ENCODE assay signal across 25 cellular contexts in genomic region chr6:118774596-118774995, GRCh38.
"Had no signal": no experiment of that assay in that cellular context is flagged by ENCODE, and none has a peak within 500 bp of the region (broad histone marks: within the 10 kb centered on the region; RNA-seq: fewer than 3 reads in every experiment).

No MANE protein-coding gene starts in this region.

- ATAC-seq: foreskin keratinocyte, left colon, left ventricle myocardium superior, sciatic nerve had no signal

- H3K9me3 Mint-ChIP-seq: endodermal cell, naive B cell, nephron had no signal

- H3K9ac ChIP-seq: parathyroid adenoma had no signal

- H3K27me3 ChIP-seq: colonic mucosa, stomach, upper lobe of left lung, uterus had no signal

- H3K27ac ChIP-seq: colonic mucosa, foreskin keratinocyte, hepatocyte, parathyroid adenoma, prostate gland, stomach, upper lobe of left lung, uterus had no signal

- H3K4me2 ChIP-seq: hepatocyte had no signal

- H3K79me2 ChIP-seq: hepatocyte, parathyroid adenoma had no signal

- H3K4me1 ChIP-seq: colonic mucosa, foreskin keratinocyte, prostate gland, uterus had no signal

- H3K36me3 Mint-ChIP-seq: naive B cell had no signal

- H2AFZ ChIP-seq: hepatocyte, parathyroid adenoma had no signal

- DNase-seq: cerebellar nuclear complex; colonic mucosa; dermis blood vessel endothelial cell; endodermal cell; erythroblast; foreskin keratinocyte; head of caudate nucleus; left colon; left ventricle myocardium superior; mesendoderm; naive B cell; occipital lobe; retina; small intestine; stimulated activated CD4-positive, alpha-beta T cell treated with anti-CD3 and anti-CD28 coated beads, Interleukin-12 subunit alpha, Interleukin-12 subunit beta, amount 100 ng/mL, for 4 hours; stimulated activated naive CD4-positive, alpha-beta T cell; stomach; upper lobe of left lung; uterus had no signal

- H3K27ac Mint-ChIP-seq: endodermal cell had no signal

- H3K9me3 ChIP-seq: colonic mucosa, prostate gland, stomach, upper lobe of left lung, uterus had no signal

- H3K4me3 Mint-ChIP-seq: endodermal cell, naive B cell, nephron had no signal

- H3K4me3 ChIP-seq: colonic mucosa, hepatocyte, lung, prostate gland, stomach, upper lobe of left lung, uterus had no signal

- H3K36me3 ChIP-seq: colonic mucosa, prostate gland, stomach, upper lobe of left lung, uterus had no signal
